ENCODE assay signal across 1 cellular context in the genomic region with DNA sequence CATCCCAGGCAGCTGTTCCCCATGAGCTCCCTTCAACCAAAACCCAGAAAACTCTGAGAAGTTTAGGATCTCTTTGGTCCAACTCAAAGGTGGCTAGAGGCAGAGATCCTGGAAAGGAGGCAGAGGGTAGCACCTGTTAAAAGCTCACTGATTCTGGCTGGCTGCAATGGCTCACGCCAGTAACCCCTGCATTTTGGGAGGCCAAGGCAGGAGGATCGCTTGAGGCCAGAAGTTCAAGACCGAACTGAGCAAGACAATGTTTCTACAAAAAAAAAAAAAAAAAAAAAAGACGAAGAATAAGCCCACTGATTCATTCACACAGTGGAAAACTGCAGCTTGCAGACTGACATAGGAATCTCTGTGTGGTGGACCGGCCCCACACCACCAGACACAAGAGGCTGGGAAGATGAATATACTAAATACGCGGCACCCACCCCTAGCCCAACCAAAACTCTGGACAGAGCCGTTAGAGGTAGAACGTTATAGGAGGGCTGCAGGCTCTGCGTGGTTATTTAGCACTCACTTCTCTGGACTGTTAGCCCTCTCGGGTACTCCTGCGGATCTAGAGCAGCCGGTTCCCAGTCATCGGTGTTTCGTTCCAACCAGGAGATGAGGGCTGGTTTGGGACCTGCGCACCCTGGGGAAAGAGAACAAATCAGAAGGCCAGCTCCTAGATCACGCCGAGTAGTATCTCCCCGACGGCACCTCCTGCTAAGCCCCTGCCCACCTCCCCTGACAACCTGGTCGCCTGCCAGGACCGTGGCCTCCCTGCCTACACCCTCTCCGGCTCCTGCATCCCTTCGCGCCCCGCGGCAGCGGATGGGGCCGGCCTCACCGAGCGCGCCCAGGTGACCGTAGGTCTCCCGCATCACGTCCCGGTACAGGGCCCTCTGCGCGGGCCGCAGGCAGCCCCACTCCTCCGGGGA.
TF ChIP-seq lines count a peak whose summit lies in the region.

No MANE protein-coding gene starts in this region.

TF ChIP-seq in HepG2, 621 proteins besides CTCF, POLR2A, EP300 and RAD21 (continued from another document and continues in another):
- no peak for TF ChIP-seq HNF4G (IDR thresholded peaks at IDR 0.05; ENCODE audit: borderline replicate concordance, low read depth, low read length)
- TF ChIP-seq HNF4G (CRISPR knock-in tag; IDR thresholded peaks at IDR 0.05; ENCODE audit: borderline replicate concordance, low read depth) = 0 out of 2 replicates have a peak, but pooled peaks have one; percentile 14
- no peak for TF ChIP-seq ATF7 (IDR thresholded peaks at IDR 0.05)
- TF ChIP-seq ATF7 (CRISPR knock-in tag; IDR thresholded peaks at IDR 0.05) = no peak; the same call in 1 of the 2 replicates
- TF ChIP-seq ZZZ3 (CRISPR knock-in tag; IDR thresholded peaks at IDR 0.05; ENCODE audit: borderline replicate concordance) = no peak
- TF ChIP-seq, protein P1, sequence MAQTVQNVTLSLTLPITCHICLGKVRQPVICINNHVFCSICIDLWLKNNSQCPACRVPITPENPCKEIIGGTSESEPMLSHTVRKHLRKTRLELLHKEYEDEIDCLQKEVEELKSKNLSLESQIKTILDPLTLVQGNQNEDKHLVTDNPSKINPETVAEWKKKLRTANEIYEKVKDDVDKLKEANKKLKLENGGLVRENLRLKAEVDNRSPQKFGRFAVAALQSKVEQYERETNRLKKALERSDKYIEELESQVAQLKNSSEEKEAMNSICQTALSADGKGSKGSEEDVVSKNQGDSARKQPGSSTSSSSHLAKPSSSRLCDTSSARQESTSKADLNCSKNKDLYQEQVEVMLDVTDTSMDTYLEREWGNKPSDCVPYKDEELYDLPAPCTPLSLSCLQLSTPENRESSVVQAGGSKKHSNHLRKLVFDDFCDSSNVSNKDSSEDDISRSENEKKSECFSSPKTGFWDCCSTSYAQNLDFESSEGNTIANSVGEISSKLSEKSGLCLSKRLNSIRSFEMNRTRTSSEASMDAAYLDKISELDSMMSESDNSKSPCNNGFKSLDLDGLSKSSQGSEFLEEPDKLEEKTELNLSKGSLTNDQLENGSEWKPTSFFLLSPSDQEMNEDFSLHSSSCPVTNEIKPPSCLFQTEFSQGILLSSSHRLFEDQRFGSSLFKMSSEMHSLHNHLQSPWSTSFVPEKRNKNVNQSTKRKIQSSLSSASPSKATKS (CRISPR knock-in tag; IDR thresholded peaks at IDR 0.05) = 0 out of 2 replicates have a peak, but pooled peaks have one; percentile 4
- no peak for TF ChIP-seq NR3C1 (CRISPR knock-in tag; IDR thresholded peaks at IDR 0.05)
- TF ChIP-seq FOSL2 (CRISPR knock-in tag; IDR thresholded peaks at IDR 0.05) = no peak
- TF ChIP-seq ZNF138 (CRISPR knock-in tag; IDR thresholded peaks at IDR 0.05; ENCODE audit: low read depth) = peak; percentile 6; the same call in 1 of the 2 replicates
- peak; percentile 96; the same call in 1 of the 2 replicates for TF ChIP-seq ZNF569 (CRISPR knock-in tag; IDR thresholded peaks at IDR 0.05; ENCODE audit: borderline replicate concordance)
- TF ChIP-seq FOXK2 (IDR thresholded peaks at IDR 0.05) = no peak
- no peak for TF ChIP-seq ZMAT3 (CRISPR knock-in tag; conservative IDR thresholded peaks at IDR 0.05)
- TF ChIP-seq POLR2AphosphoS5 (IDR thresholded peaks at IDR 0.05; ENCODE audit: low read depth, low read length) = no peak
- peak; percentile 71; the same call in 1 of the 2 replicates for TF ChIP-seq ZNF672 (CRISPR knock-in tag; IDR thresholded peaks at IDR 0.05)
- peak; percentile 32; the same call in 1 of the 2 replicates for TF ChIP-seq ZNF589 (CRISPR knock-in tag; conservative IDR thresholded peaks at IDR 0.05)
- TF ChIP-seq ZNF552 (CRISPR knock-in tag; IDR thresholded peaks at IDR 0.05; ENCODE audit: borderline replicate concordance) = no peak
- TF ChIP-seq ZBTB1 (CRISPR knock-in tag; IDR thresholded peaks at IDR 0.05; ENCODE audit: borderline replicate concordance) = peak; percentile 11; the same call in 1 of the 2 replicates
- peak; percentile 7 for TF ChIP-seq XRCC5 (optimal IDR thresholded peaks at IDR 0.05; ENCODE audit: low read length)
- TF ChIP-seq, protein P2, sequence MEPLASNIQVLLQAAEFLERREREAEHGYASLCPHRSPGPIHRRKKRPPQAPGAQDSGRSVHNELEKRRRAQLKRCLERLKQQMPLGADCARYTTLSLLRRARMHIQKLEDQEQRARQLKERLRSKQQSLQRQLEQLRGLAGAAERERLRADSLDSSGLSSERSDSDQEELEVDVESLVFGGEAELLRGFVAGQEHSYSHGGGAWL (CRISPR knock-in tag; IDR thresholded peaks at IDR 0.05) = no peak
- TF ChIP-seq ZBTB8A (CRISPR knock-in tag; IDR thresholded peaks at IDR 0.05; ENCODE audit: borderline replicate concordance, low read depth) = no peak
- peak; percentile 71; the same call in 1 of the 2 replicates for TF ChIP-seq ZNF674 (CRISPR knock-in tag; IDR thresholded peaks at IDR 0.05; ENCODE audit: low read depth)
- peak; percentile 13; the same call in 1 of the 2 replicates for TF ChIP-seq ZNF256 (CRISPR knock-in tag; conservative IDR thresholded peaks at IDR 0.05)
- TF ChIP-seq, protein P3, sequence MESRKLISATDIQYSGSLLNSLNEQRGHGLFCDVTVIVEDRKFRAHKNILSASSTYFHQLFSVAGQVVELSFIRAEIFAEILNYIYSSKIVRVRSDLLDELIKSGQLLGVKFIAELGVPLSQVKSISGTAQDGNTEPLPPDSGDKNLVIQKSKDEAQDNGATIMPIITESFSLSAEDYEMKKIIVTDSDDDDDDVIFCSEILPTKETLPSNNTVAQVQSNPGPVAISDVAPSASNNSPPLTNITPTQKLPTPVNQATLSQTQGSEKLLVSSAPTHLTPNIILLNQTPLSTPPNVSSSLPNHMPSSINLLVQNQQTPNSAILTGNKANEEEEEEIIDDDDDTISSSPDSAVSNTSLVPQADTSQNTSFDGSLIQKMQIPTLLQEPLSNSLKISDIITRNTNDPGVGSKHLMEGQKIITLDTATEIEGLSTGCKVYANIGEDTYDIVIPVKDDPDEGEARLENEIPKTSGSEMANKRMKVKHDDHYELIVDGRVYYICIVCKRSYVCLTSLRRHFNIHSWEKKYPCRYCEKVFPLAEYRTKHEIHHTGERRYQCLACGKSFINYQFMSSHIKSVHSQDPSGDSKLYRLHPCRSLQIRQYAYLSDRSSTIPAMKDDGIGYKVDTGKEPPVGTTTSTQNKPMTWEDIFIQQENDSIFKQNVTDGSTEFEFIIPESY (CRISPR knock-in tag; IDR thresholded peaks at IDR 0.05) = no peak
- TF ChIP-seq, protein P4, sequence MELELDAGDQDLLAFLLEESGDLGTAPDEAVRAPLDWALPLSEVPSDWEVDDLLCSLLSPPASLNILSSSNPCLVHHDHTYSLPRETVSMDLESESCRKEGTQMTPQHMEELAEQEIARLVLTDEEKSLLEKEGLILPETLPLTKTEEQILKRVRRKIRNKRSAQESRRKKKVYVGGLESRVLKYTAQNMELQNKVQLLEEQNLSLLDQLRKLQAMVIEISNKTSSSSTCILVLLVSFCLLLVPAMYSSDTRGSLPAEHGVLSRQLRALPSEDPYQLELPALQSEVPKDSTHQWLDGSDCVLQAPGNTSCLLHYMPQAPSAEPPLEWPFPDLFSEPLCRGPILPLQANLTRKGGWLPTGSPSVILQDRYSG (CRISPR knock-in tag; IDR thresholded peaks at IDR 0.05) = no peak
- TF ChIP-seq ZEB1 (IDR thresholded peaks at IDR 0.05; ENCODE audit: insufficient replicate concordance, low read depth) = no peak
- TF ChIP-seq, protein P5, sequence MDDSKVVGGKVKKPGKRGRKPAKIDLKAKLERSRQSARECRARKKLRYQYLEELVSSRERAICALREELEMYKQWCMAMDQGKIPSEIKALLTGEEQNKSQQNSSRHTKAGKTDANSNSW (CRISPR knock-in tag; IDR thresholded peaks at IDR 0.05; ENCODE audit: borderline replicate concordance) = no peak
- TF ChIP-seq, protein P6, sequence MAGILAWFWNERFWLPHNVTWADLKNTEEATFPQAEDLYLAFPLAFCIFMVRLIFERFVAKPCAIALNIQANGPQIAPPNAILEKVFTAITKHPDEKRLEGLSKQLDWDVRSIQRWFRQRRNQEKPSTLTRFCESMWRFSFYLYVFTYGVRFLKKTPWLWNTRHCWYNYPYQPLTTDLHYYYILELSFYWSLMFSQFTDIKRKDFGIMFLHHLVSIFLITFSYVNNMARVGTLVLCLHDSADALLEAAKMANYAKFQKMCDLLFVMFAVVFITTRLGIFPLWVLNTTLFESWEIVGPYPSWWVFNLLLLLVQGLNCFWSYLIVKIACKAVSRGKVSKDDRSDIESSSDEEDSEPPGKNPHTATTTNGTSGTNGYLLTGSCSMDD (CRISPR knock-in tag; IDR thresholded peaks at IDR 0.05) = no peak
- peak; percentile 65; the same call in 1 of the 2 replicates for TF ChIP-seq ZNF567 (CRISPR knock-in tag; IDR thresholded peaks at IDR 0.05; ENCODE audit: borderline replicate concordance)
- TF ChIP-seq ZNF234 (CRISPR knock-in tag; conservative IDR thresholded peaks at IDR 0.05) = no peak; the same call in 1 of the 2 replicates
- TF ChIP-seq, protein P7, sequence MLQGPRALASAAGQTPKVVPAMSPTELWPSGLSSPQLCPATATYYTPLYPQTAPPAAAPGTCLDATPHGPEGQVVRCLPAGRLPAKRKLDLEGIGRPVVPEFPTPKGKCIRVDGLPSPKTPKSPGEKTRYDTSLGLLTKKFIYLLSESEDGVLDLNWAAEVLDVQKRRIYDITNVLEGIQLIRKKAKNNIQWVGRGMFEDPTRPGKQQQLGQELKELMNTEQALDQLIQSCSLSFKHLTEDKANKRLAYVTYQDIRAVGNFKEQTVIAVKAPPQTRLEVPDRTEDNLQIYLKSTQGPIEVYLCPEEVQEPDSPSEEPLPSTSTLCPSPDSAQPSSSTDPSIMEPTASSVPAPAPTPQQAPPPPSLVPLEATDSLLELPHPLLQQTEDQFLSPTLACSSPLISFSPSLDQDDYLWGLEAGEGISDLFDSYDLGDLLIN (CRISPR knock-in tag; IDR thresholded peaks at IDR 0.05; ENCODE audit: borderline replicate concordance) = no peak
- no peak for TF ChIP-seq TAF1 (CRISPR knock-in tag; IDR thresholded peaks at IDR 0.05)
- 0 out of 2 replicates have a peak, but pooled peaks have one; percentile 35 for TF ChIP-seq ZNF20 (CRISPR knock-in tag; IDR thresholded peaks at IDR 0.05)
- 0 out of 2 replicates have a peak, but pooled peaks have one; percentile 83 for TF ChIP-seq ARHGAP35 (CRISPR knock-in tag; IDR thresholded peaks at IDR 0.05; ENCODE audit: borderline replicate concordance)
- TF ChIP-seq, protein P8, sequence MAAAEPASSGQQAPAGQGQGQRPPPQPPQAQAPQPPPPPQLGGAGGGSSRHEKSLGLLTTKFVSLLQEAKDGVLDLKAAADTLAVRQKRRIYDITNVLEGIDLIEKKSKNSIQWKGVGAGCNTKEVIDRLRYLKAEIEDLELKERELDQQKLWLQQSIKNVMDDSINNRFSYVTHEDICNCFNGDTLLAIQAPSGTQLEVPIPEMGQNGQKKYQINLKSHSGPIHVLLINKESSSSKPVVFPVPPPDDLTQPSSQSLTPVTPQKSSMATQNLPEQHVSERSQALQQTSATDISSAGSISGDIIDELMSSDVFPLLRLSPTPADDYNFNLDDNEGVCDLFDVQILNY (CRISPR knock-in tag; conservative IDR thresholded peaks at IDR 0.05) = peak; percentile 65; the same call in 1 of the 2 replicates
- no peak for TF ChIP-seq ZNF274 (CRISPR knock-in tag; IDR thresholded peaks at IDR 0.05)
- TF ChIP-seq, protein P9, sequence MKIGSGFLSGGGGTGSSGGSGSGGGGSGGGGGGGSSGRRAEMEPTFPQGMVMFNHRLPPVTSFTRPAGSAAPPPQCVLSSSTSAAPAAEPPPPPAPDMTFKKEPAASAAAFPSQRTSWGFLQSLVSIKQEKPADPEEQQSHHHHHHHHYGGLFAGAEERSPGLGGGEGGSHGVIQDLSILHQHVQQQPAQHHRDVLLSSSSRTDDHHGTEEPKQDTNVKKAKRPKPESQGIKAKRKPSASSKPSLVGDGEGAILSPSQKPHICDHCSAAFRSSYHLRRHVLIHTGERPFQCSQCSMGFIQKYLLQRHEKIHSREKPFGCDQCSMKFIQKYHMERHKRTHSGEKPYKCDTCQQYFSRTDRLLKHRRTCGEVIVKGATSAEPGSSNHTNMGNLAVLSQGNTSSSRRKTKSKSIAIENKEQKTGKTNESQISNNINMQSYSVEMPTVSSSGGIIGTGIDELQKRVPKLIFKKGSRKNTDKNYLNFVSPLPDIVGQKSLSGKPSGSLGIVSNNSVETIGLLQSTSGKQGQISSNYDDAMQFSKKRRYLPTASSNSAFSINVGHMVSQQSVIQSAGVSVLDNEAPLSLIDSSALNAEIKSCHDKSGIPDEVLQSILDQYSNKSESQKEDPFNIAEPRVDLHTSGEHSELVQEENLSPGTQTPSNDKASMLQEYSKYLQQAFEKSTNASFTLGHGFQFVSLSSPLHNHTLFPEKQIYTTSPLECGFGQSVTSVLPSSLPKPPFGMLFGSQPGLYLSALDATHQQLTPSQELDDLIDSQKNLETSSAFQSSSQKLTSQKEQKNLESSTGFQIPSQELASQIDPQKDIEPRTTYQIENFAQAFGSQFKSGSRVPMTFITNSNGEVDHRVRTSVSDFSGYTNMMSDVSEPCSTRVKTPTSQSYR (CRISPR knock-in tag; IDR thresholded peaks at IDR 0.05; ENCODE audit: borderline replicate concordance) = peak; percentile 3; the same call in 1 of the 2 replicates
- TF ChIP-seq, protein P10, sequence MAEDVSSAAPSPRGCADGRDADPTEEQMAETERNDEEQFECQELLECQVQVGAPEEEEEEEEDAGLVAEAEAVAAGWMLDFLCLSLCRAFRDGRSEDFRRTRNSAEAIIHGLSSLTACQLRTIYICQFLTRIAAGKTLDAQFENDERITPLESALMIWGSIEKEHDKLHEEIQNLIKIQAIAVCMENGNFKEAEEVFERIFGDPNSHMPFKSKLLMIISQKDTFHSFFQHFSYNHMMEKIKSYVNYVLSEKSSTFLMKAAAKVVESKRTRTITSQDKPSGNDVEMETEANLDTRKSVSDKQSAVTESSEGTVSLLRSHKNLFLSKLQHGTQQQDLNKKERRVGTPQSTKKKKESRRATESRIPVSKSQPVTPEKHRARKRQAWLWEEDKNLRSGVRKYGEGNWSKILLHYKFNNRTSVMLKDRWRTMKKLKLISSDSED (CRISPR knock-in tag; IDR thresholded peaks at IDR 0.05) = no peak
- no peak for TF ChIP-seq MBD4 (IDR thresholded peaks at IDR 0.05; ENCODE audit: borderline replicate concordance, low read length)
- TF ChIP-seq, protein P11, sequence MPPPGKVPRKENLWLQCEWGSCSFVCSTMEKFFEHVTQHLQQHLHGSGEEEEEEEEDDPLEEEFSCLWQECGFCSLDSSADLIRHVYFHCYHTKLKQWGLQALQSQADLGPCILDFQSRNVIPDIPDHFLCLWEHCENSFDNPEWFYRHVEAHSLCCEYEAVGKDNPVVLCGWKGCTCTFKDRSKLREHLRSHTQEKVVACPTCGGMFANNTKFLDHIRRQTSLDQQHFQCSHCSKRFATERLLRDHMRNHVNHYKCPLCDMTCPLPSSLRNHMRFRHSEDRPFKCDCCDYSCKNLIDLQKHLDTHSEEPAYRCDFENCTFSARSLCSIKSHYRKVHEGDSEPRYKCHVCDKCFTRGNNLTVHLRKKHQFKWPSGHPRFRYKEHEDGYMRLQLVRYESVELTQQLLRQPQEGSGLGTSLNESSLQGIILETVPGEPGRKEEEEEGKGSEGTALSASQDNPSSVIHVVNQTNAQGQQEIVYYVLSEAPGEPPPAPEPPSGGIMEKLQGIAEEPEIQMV (CRISPR knock-in tag; IDR thresholded peaks at IDR 0.05; ENCODE audit: low read depth) = peak; percentile 29; the same call in 1 of the 2 replicates
- TF ChIP-seq, protein P12, sequence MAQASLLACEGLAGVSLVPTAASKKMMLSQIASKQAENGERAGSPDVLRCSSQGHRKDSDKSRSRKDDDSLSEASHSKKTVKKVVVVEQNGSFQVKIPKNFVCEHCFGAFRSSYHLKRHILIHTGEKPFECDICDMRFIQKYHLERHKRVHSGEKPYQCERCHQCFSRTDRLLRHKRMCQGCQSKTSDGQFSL (CRISPR knock-in tag; IDR thresholded peaks at IDR 0.05) = peak; percentile 21
